ENCODE assay signal across 10 cellular contexts in the genomic region with DNA sequence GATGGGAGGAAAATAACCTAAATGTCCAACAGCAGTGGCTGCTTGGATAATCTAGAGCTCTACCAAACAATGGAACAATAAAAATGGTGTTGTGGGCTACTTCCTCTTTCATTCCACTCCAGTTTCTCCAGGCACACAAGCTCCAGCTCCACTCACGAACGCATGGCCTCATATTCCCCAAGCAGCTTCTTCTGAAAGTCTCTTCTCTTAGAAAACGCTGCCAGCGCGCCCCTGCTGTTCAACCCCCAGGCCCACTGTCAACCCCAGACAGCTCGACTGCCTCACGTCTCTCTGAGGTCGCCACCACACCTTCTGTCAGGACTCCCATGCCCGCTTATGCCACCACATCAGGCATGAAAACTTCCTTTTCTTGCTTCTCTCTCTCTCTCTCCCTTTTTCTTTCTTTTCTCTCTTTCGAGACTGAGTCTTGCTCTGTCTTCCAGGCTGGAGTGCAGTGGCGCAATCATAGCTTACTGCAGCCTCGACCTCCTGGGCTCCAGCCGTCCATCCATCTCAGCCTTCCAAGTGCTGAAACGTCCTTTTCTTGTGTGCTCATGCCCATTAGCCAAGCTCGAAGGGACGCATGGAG. TPM values are rescaled to one million over a fixed set of nuclear protein-coding genes. Genes with fewer than 3 reads are reported as not detected.
A peak's percentile ranks its signal among the peaks of the same experiment; 100 is the strongest.
DNase-seq lines count a peak whose midpoint lies in the region; TF ChIP-seq lines count a peak whose summit lies in the region.
"Had no signal": no experiment of that assay in that cellular context is flagged by ENCODE, and none has a peak within 500 bp of the region (broad histone marks: within the 10 kb centered on the region; RNA-seq: fewer than 3 reads in every experiment).

No MANE protein-coding gene starts in this region.

- peak overlapping the region; percentile 90 for H3K27ac Mint-ChIP-seq in activated CD4-positive, alpha-beta T cell treated with anti-CD3 and anti-CD28 coated beads, Interleukin-2, amount 10 ng/mL, durations not matched to agents 24 days and 14 days

- DNase-seq in activated CD4-positive, alpha-beta T cell treated with anti-CD3 and anti-CD28 coated beads, Interleukin-2, amount 10 ng/mL, durations not matched to agents 24 days and 14 days: no peak
- no peak for DNase-seq in activated CD4-positive, alpha-beta T cell treated with anti-CD3 and anti-CD28 coated beads for 1 hour
- DNase-seq in NOMO-1 treated with DMSO at 0.1 percent for 48 hours (lab: John Stamatoyannopoulos, UW; ENCODE audit: unreplicated experiment): peak; percentile 58
- no peak for DNase-seq in choroid plexus epithelial cell (ENCODE audit: low read depth)
- no peak for DNase-seq in hepatic stellate cell (ENCODE audit: low spot score)
- no peak for DNase-seq in GM20000 (ENCODE audit: low spot score)
- no peak for DNase-seq in esophagus squamous epithelium (lab: John Stamatoyannopoulos, UW)
- DNase-seq: upper lobe of right lung had no signal

- peaks cover 28% of the 10 kb centered on the region for H3K27me3 Mint-ChIP-seq in activated CD4-positive, alpha-beta T cell treated with anti-CD3 and anti-CD28 coated beads, Interleukin-2, amount 10 ng/mL, durations not matched to agents 24 days and 14 days

- H3K27ac ChIP-seq in neutrophil: peak overlapping the region; percentile 36
- H3K27ac ChIP-seq in esophagus squamous epithelium: no peak overlapping the region
- H3K27ac ChIP-seq: upper lobe of right lung had no signal

- peaks cover 50% of the 10 kb centered on the region for H3K4me1 Mint-ChIP-seq in activated CD4-positive, alpha-beta T cell treated with anti-CD3 and anti-CD28 coated beads, Interleukin-2, amount 10 ng/mL, durations not matched to agents 24 days and 14 days

- peak overlapping the region; percentile 69 for H3K4me3 Mint-ChIP-seq in activated CD4-positive, alpha-beta T cell treated with anti-CD3 and anti-CD28 coated beads, Interleukin-2, amount 10 ng/mL, durations not matched to agents 24 days and 14 days

- peaks cover 3% of the 10 kb centered on the region for H3K9me3 Mint-ChIP-seq in activated CD4-positive, alpha-beta T cell treated with anti-CD3 and anti-CD28 coated beads, Interleukin-2, amount 10 ng/mL, durations not matched to agents 24 days and 14 days

- TF ChIP-seq CTCF in choroid plexus epithelial cell (conservative IDR thresholded peaks at IDR 0.05; ENCODE audit: low read depth, low read length) (no peak), neutrophil (IDR thresholded peaks at IDR 0.05) (no peak), GM20000 (IDR thresholded peaks at IDR 0.05; ENCODE audit: extremely low read depth, missing control alignments) (no peak), esophagus squamous epithelium (IDR thresholded peaks at IDR 0.05) (no peak)

- H3K4me1 ChIP-seq in neutrophil (ENCODE audit: control insufficient read depth in 1 of 2, insufficient read depth in 1 of 2, low read depth in 1 of 2, low read length in 1 of 2) (peaks cover 4 to 6% of the 10 kb centered on the region in 2 experiments), esophagus squamous epithelium (peaks cover 0 to 22% (median 8%) of the 10 kb centered on the region in 3 donors)
- H3K4me1 ChIP-seq: upper lobe of right lung had no signal

- H3K27me3 ChIP-seq in neutrophil: peaks cover 72% of the 10 kb centered on the region
- H3K27me3 ChIP-seq in esophagus squamous epithelium: peaks cover 0 to 64% (median 7%) of the 10 kb centered on the region in 4 donors

- H3K9me3 ChIP-seq in neutrophil: no peaks in the 10 kb centered on the region
- H3K9me3 ChIP-seq in esophagus squamous epithelium: no peaks in the 10 kb centered on the region
- H3K9me3 ChIP-seq: upper lobe of right lung had no signal

- H3K36me3 Mint-ChIP-seq in activated CD4-positive, alpha-beta T cell treated with anti-CD3 and anti-CD28 coated beads, Interleukin-2, amount 10 ng/mL, durations not matched to agents 24 days and 14 days (ENCODE audit: low read depth): no peaks in the 10 kb centered on the region

- WGBS in esophagus squamous epithelium, 2 donors: 47 to 59% methylated on average over 13 to 16 of the region's 16 CpGs

- no peak for TF ChIP-seq POLR2A in esophagus squamous epithelium (IDR thresholded peaks at IDR 0.05)

- no peaks in the 10 kb centered on the region for H3K36me3 ChIP-seq in neutrophil
- H3K36me3 ChIP-seq in esophagus squamous epithelium: no peaks in the 10 kb centered on the region
- H3K36me3 ChIP-seq: upper lobe of right lung had no signal

- H3K4me3 ChIP-seq in choroid plexus epithelial cell (ENCODE audit: low read depth, low read length) (peak overlapping the region; percentile 13), neutrophil (ENCODE audit: low read depth in 1 of 2, low read length in 1 of 2) (no peak overlapping the region), esophagus squamous epithelium (no peak overlapping the region)
- H3K4me3 ChIP-seq: lung, upper lobe of right lung had no signal

- intact Hi-C loops in activated CD4-positive, alpha-beta T cell treated with anti-CD3 and anti-CD28 coated beads, Interleukin-2, amount 10 ng/mL, durations not matched to agents 24 days and 14 days (cut with micrococcal nuclease): loop anchor here (10.0 kb wide), 1 partner anchor 59 kb away; no protein-coding TSS in a partner anchor
- intact Hi-C loops in esophagus squamous epithelium (cut with DNase I): no loop called here

RNA-seq across cellular contexts. Expression of gene OR2V2, which starts 16.2 kb away (rescaled TPM):
- not detected in 2 replicates for total RNA-seq in activated CD4-positive, alpha-beta T cell treated with anti-CD3 and anti-CD28 coated beads, Interleukin-2, amount 10 ng/mL, durations not matched to agents 24 days and 14 days
- not detected for total RNA-seq in esophagus squamous epithelium
- total RNA-seq: lung, upper lobe of right lung had no signal

RNA-seq across cellular contexts. Expression of gene OR2V1, which starts 32.6 kb away (rescaled TPM):
- total RNA-seq in activated CD4-positive, alpha-beta T cell treated with anti-CD3 and anti-CD28 coated beads, Interleukin-2, amount 10 ng/mL, durations not matched to agents 24 days and 14 days: not detected in 2 replicates
- total RNA-seq in esophagus squamous epithelium: not detected
- total RNA-seq: lung, upper lobe of right lung had no signal

RNA-seq across cellular contexts. Expression of gene TRIM7, which starts 41.4 kb away (rescaled TPM):
- 2.7 TPM in 2 replicates for total RNA-seq in activated CD4-positive, alpha-beta T cell treated with anti-CD3 and anti-CD28 coated beads, Interleukin-2, amount 10 ng/mL, durations not matched to agents 24 days and 14 days
- total RNA-seq in esophagus squamous epithelium: 10 to 100 TPM; 44.8 to 80.6 (median 54.5) TPM

RNA-seq across cellular contexts. Expression of gene TRIM41, which starts 59.5 kb away (rescaled TPM):
- total RNA-seq in activated CD4-positive, alpha-beta T cell treated with anti-CD3 and anti-CD28 coated beads, Interleukin-2, amount 10 ng/mL, durations not matched to agents 24 days and 14 days: 31.6 and 35.2 TPM in 2 replicates
- total RNA-seq in esophagus squamous epithelium: 10 to 100 TPM; 12.0 to 22.1 (median 13.8) TPM

Comparison
In these comparisons a context has a peak if more than half of its experiments do, and no peak if none do; other contexts are left out.
1. RNA of gene TRIM7, which starts 41.4 kb away (total RNA-seq): 44.8 to 80.6 TPM in esophagus squamous epithelium; 2.7 TPM in activated CD4-positive, alpha-beta T cell treated with anti-CD3 and anti-CD28 coated beads, Interleukin-2, amount 10 ng/mL, durations not matched to agents 24 days and 14 days; every median in the first group is over 10 times any median in the second.